In genomic region chr1:31003613-31004230, GRCh38 we compare ENCODE assay signal across 13 cellular contexts.
"Had no signal": no experiment of that assay in that cellular context is flagged by ENCODE, and none has a peak within 500 bp of the region (broad histone marks: within the 10 kb centered on the region; RNA-seq: fewer than 3 reads in every experiment).

No MANE protein-coding gene starts in this region.

- H3K27me3 Mint-ChIP-seq: stimulated activated naive CD8-positive, alpha-beta T cell treated with anti-CD3 and anti-CD28 coated beads, Interleukin-15, Interleukin-2, amounts not matched to agents 100 ng/mL and 50 ng/mL, for 24 hours; T-cell had no signal

- H3K27ac Mint-ChIP-seq: stimulated activated naive CD8-positive, alpha-beta T cell treated with anti-CD3 and anti-CD28 coated beads, Interleukin-15, Interleukin-2, amounts not matched to agents 100 ng/mL and 50 ng/mL, for 24 hours had no signal

- H3K4me3 Mint-ChIP-seq: stimulated activated naive CD8-positive, alpha-beta T cell treated with anti-CD3 and anti-CD28 coated beads, Interleukin-15, Interleukin-2, amounts not matched to agents 100 ng/mL and 50 ng/mL, for 24 hours; T-cell had no signal

- H3K4me1 ChIP-seq: breast epithelium had no signal

- H3K9me3 Mint-ChIP-seq: stimulated activated naive CD8-positive, alpha-beta T cell treated with anti-CD3 and anti-CD28 coated beads, Interleukin-15, Interleukin-2, amounts not matched to agents 100 ng/mL and 50 ng/mL, for 24 hours; T-cell had no signal

- ATAC-seq: activated CD4-positive, CD25-positive, alpha-beta regulatory T cell treated with anti-CD3 and anti-CD28 coated beads, Interleukin-2, amount 50 U/mL, for 24 hours; esophagus mucosa; left colon; mucosa of descending colon; T-cell had no signal

- H3K9me3 ChIP-seq: breast epithelium, mucosa of descending colon, sigmoid colon had no signal

- H3K4me3 ChIP-seq: breast epithelium, lung, mucosa of descending colon, sigmoid colon had no signal

- H3K36me3 ChIP-seq: breast epithelium had no signal

- H3K27ac ChIP-seq: sigmoid colon had no signal

- DNase-seq: activated CD4-positive, alpha-beta T cell treated with anti-CD3 and anti-CD28 coated beads, Interleukin-2, amount 50 U/mL, for 48 hours; activated naive CD4-positive, alpha-beta T cell treated with anti-CD3 and anti-CD28 coated beads, Interleukin-2, amount 50 U/mL, for 16 hours; anterior cingulate cortex; left colon; mucosa of descending colon; sigmoid colon; stimulated activated CD4-positive, alpha-beta T cell treated with anti-CD3 and anti-CD28 coated beads, Interleukin-12 subunit alpha, Interleukin-12 subunit beta, amount 100 ng/mL, for 4 hours; T-cell had no signal

- H3K27me3 ChIP-seq: breast epithelium, sigmoid colon had no signal
